Comparison of ENCODE assay signal across 17 cellular contexts in genomic region chr18:48152549-48152948, GRCh38.
DNase-seq lines count a peak whose midpoint lies in the region; ATAC-seq, FAIRE-seq and TF ChIP-seq lines count a peak whose summit lies in the region.
"Had no signal": no experiment of that assay in that cellular context is flagged by ENCODE, and none has a peak within 500 bp of the region (broad histone marks: within the 10 kb centered on the region; RNA-seq: fewer than 3 reads in every experiment).

No MANE protein-coding gene starts in this region.

- H3K27me3 ChIP-seq in ACC112 (ENCODE audit: insufficient read depth, low read length) (no peaks in the 10 kb centered on the region), left lung (no peaks in the 10 kb centered on the region)

- H3K4me3 ChIP-seq in ACC112 (ENCODE audit: low read depth, low read length) (no peak overlapping the region), epithelial cell of esophagus (ENCODE audit: low read length) (no peak overlapping the region), left lung (no peak overlapping the region)
- H3K4me3 ChIP-seq: psoas muscle had no signal

- peak; percentile 26 for ATAC-seq in left lung

- no peak for TF ChIP-seq CTCF in epithelial cell of esophagus (IDR thresholded peaks at IDR 0.05; ENCODE audit: insufficient read depth, low read depth, low read length, missing control alignments)
- no peak for TF ChIP-seq CTCF in left lung (IDR thresholded peaks at IDR 0.05)

- peaks cover 34% of the 10 kb centered on the region for H3K4me1 ChIP-seq in ACC112 (ENCODE audit: control insufficient read depth, insufficient read depth, low read length, unreplicated experiment)
- peaks cover 4 to 6% of the 10 kb centered on the region in 2 donors for H3K4me1 ChIP-seq in left lung
- H3K4me1 ChIP-seq: psoas muscle had no signal

- H3K79me2 ChIP-seq in ACC112 (ENCODE audit: control insufficient read depth, insufficient read depth, low read length, unreplicated experiment) = no peaks in the 10 kb centered on the region

- no peaks in the 10 kb centered on the region for H3K9me3 ChIP-seq in left lung
- H3K9me3 ChIP-seq: psoas muscle had no signal

- DNase-seq in epithelial cell of esophagus (ENCODE audit: low read depth) = peak; percentile 86
- DNase-seq in left lung = peak in 1 of 2 donors; percentile 10
- DNase-seq in 8988T = no peak
- no peak for DNase-seq in amygdala (lab: John Stamatoyannopoulos, UW)
- no peak for DNase-seq in cerebellar cortex (ENCODE audit: low spot score)
- DNase-seq in RCC 7860 (ENCODE audit: low spot score) = no peak
- DNase-seq: activated T-cell treated with anti-CD3 and anti-CD28 coated beads for 4 hours; caudate nucleus; left colon; naive B cell; NCI-H1092; NCI-H2171 treated with DMSO at 0.1 percent for 48 hours; psoas muscle; SHP77 treated with DMSO at 0.1 percent for 48 hours; stimulated activated CD4-positive, alpha-beta T cell treated with anti-CD3 and anti-CD28 coated beads, Interleukin-1b, Interleukin-23, amount 100 ng/mL, for 48 hours had no signal

- TF ChIP-seq RAD21 in Ishikawa (IDR thresholded peaks at IDR 0.05; ENCODE audit: low read depth) = no peak

- H2AFZ ChIP-seq in ACC112 (ENCODE audit: low read length, unreplicated experiment) = no peak overlapping the region

- no peak for TF ChIP-seq EP300 in Ishikawa (IDR thresholded peaks at IDR 0.05; ENCODE audit: borderline replicate concordance)

- H3K36me3 ChIP-seq in ACC112 (ENCODE audit: insufficient read depth, low read length) (no peaks in the 10 kb centered on the region), left lung (no peaks in the 10 kb centered on the region)

- H3K27ac ChIP-seq in ACC112 (ENCODE audit: low read depth, low read length) (peak overlapping the region; percentile 51; the same call in 1 of the 2 replicates), left lung (no peak overlapping the region)
- H3K27ac ChIP-seq: psoas muscle had no signal

- intact Hi-C loops in left lung (cut with DNase I) = no loop called here

- no peak for FAIRE-seq in RCC 7860 (lab: Jason Lieb, UNC)

TF ChIP-seq in Ishikawa, 13 proteins besides CTCF, POLR2A, EP300 and RAD21:
- peak; percentile 35; the same call in 1 of the 2 replicates for TF ChIP-seq CEBPB (IDR thresholded peaks at IDR 0.05)
- no peak for TF ChIP-seq TAF1 (IDR thresholded peaks at IDR 0.05; ENCODE audit: low read depth)
